ENCODE assay signal across 32 cellular contexts in the genomic region with DNA sequence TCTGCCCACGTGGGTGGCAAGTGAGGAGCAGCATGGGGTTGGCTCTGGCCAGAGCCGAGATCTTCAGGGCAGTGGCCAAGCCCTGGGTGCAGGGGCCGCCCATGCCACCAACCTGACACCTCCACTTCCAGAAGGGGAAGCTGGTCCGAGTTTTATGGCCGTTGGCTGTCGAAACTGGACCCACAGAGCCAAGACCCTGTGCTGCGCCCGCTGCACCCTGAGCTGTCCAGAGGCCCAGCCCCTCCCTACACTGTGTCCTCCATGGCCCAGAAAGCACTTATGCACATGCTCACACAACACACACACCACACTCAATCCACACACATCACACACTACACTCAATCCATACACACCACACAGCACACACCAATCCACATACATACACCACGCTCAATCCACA. TPM values are rescaled to one million over a fixed set of nuclear protein-coding genes. Genes with fewer than 3 reads are reported as not detected.
"Had no signal": no experiment of that assay in that cellular context is flagged by ENCODE, and none has a peak within 500 bp of the region (broad histone marks: within the 10 kb centered on the region; RNA-seq: fewer than 3 reads in every experiment).

No MANE protein-coding gene starts in this region.

- ATAC-seq: left colon; left lung; mucosa of descending colon; naive thymus-derived CD4-positive, alpha-beta T cell; right cardiac atrium; stimulated activated memory B cell treated with anti-CD40 and anti-IgM and Interleukin-4, amounts not matched to agents 10 μg/mL and 1 μg/mL and 100 μg/mL, for 72 hours had no signal

- H3K4me3 Mint-ChIP-seq: immature natural killer cell; naive thymus-derived CD4-positive, alpha-beta T cell; nephron; neural crest cell; stimulated activated memory B cell treated with anti-CD40 and anti-IgM and Interleukin-4, amounts not matched to agents 10 μg/mL and 1 μg/mL and 100 μg/mL, for 72 hours had no signal

- H3K9me3 Mint-ChIP-seq: immature natural killer cell; naive thymus-derived CD4-positive, alpha-beta T cell; nephron; neural crest cell; stimulated activated memory B cell treated with anti-CD40 and anti-IgM and Interleukin-4, amounts not matched to agents 10 μg/mL and 1 μg/mL and 100 μg/mL, for 72 hours had no signal

- H3K36me3 Mint-ChIP-seq: immature natural killer cell; stimulated activated memory B cell treated with anti-CD40 and anti-IgM and Interleukin-4, amounts not matched to agents 10 μg/mL and 1 μg/mL and 100 μg/mL, for 72 hours had no signal

- DNase-seq: glutamatergic neuron; heart left ventricle; hypothalamus; immature natural killer cell; kidney; left colon; left lung; midbrain; mucosa of descending colon; naive thymus-derived CD4-positive, alpha-beta T cell; occipital lobe; ovary; retina; right cardiac atrium; sigmoid colon; small intestine; spleen; stimulated activated CD4-positive, alpha-beta T cell treated with anti-CD3 and anti-CD28 coated beads, Interleukin-4, amount 100 ng/mL, for 24 hours; stimulated activated naive CD4-positive, alpha-beta T cell treated with Interleukin-2 at 50 U/mL for 16 hours had no signal

- H3K27ac Mint-ChIP-seq: immature natural killer cell; naive thymus-derived CD4-positive, alpha-beta T cell; nephron; stimulated activated memory B cell treated with anti-CD40 and anti-IgM and Interleukin-4, amounts not matched to agents 10 μg/mL and 1 μg/mL and 100 μg/mL, for 72 hours had no signal

- H3K27ac ChIP-seq: heart left ventricle, left lung, neutrophil, ovary, prostate gland, sigmoid colon, spleen, suprapubic skin, thoracic aorta, tibial nerve, upper lobe of left lung had no signal

- H3K4me1 Mint-ChIP-seq: immature natural killer cell; neural crest cell; stimulated activated memory B cell treated with anti-CD40 and anti-IgM and Interleukin-4, amounts not matched to agents 10 μg/mL and 1 μg/mL and 100 μg/mL, for 72 hours had no signal

- H3K9me3 ChIP-seq: heart left ventricle, left lung, mucosa of descending colon, neutrophil, ovary, prostate gland, sigmoid colon, spleen, suprapubic skin, thoracic aorta, tibial nerve, upper lobe of left lung had no signal

- H3K4me1 ChIP-seq: left lung, prostate gland, sigmoid colon, spleen, upper lobe of left lung had no signal

- H3K4me3 ChIP-seq: heart left ventricle, left lung, lung, mucosa of descending colon, ovary, prostate gland, sigmoid colon, spleen, suprapubic skin, thoracic aorta, tibial nerve, upper lobe of left lung had no signal

- H3K27me3 ChIP-seq: ovary, upper lobe of left lung had no signal

- H3K36me3 ChIP-seq: heart left ventricle, left lung, neutrophil, ovary, prostate gland, sigmoid colon, spleen, suprapubic skin, thoracic aorta, tibial nerve, upper lobe of left lung had no signal

- FAIRE-seq: islet of Langerhans, kidney, small intestine had no signal

RNA-seq across cellular contexts. Expression of gene NPTX1, which starts 34.4 kb away (rescaled TPM):
- total RNA-seq: mesenteric fat pad, right cardiac atrium, subcutaneous adipose tissue had no signal
- polyA plus RNA-seq: naive thymus-derived CD4-positive, alpha-beta T cell had no signal
